In the genomic region with DNA sequence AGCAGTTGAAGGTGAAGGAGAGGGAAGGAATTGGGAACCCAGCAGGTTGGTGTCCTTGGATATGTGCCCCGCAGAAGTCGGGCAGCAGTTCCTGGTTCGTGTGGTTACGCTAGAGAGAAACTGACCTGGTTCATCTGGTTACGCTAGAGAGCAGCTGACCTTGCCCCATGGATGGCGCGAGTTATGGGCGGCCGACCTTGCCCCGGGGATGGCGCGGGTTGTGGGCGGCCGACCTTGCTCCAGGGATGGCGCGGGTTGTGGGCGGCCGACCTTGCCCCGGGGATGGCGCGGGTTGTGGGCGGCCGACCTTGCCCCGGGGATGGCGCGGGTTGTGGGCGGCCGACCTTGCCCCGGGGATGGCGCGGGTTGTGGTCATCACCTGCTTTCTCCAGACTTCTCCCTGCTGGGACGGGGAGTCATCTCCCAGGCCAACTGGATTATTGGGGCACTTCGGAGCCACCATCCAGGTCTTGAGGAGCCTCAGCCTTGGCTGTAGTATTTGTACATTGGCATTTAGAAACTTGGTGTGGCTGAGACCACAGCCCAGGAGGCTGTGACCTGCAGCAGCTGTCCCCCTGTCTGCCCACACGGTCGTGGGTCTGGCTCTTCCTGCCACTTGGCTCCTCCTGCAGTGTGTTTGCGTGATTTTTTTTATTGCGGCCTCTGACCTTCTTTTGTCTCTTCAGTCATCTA, we compare ENCODE assay signal across 20 cellular contexts. TPM values are rescaled to one million over a fixed set of nuclear protein-coding genes. Genes with fewer than 3 reads are reported as not detected.
DNase-seq lines count a peak whose midpoint lies in the region; ATAC-seq and TF ChIP-seq lines count a peak whose summit lies in the region.
"Had no signal": no experiment of that assay in that cellular context is flagged by ENCODE, and none has a peak within 500 bp of the region (broad histone marks: within the 10 kb centered on the region; RNA-seq: fewer than 3 reads in every experiment).

No MANE protein-coding gene starts in this region.

- H3K9me3 ChIP-seq in mucosa of descending colon, result no peaks in the 10 kb centered on the region
- no peaks in the 10 kb centered on the region for H3K9me3 ChIP-seq in breast epithelium
- H3K9me3 ChIP-seq: Caco-2, thyroid gland had no signal

- peak overlapping the region; percentile 49 for H3K27ac ChIP-seq in substantia nigra (ENCODE audit: low read depth, low read length, poor library complexity, severe bottlenecking)
- H3K27ac ChIP-seq in breast epithelium, result no peak overlapping the region
- H3K27ac ChIP-seq: hepatocyte, thyroid gland had no signal

- peaks cover 31% of the 10 kb centered on the region for H3K4me1 Mint-ChIP-seq in chondrocyte (ENCODE audit: low read depth)

- no peak overlapping the region for H3K4me3 Mint-ChIP-seq in chondrocyte (ENCODE audit: unreplicated experiment)
- H3K4me3 Mint-ChIP-seq: activated naive CD4-positive, alpha-beta T cell treated with anti-CD3 and anti-CD28 coated beads, Interleukin-2, amount 10 ng/mL, durations not matched to agents 7 days and 5 days; activated T-cell treated with anti-CD3 and anti-CD28 coated beads, Interleukin-2, amount 50 U/mL, for 4 hours; stimulated activated effector memory CD8-positive, alpha-beta T cell treated with anti-CD3 and anti-CD28 coated beads, Interleukin-12 subunit alpha, Interleukin-12 subunit beta, amount 100 ng/mL, for 72 hours; T-helper 1 cell treated with Interleukin-12 subunit alpha and Interleukin-12 subunit beta and Interleukin-4 antibody, amounts not matched to agents 30 μg/mL and 1 μg/mL, for 36 hours had no signal

- no peaks in the 10 kb centered on the region for H3K36me3 ChIP-seq in mucosa of descending colon (ENCODE audit: low read depth)
- H3K36me3 ChIP-seq in breast epithelium, result no peaks in the 10 kb centered on the region

- no peak overlapping the region for H3K27ac Mint-ChIP-seq in chondrocyte (ENCODE audit: unreplicated experiment)
- H3K27ac Mint-ChIP-seq: activated naive CD4-positive, alpha-beta T cell treated with anti-CD3 and anti-CD28 coated beads, Interleukin-2, amount 10 ng/mL, durations not matched to agents 7 days and 5 days; stimulated activated effector memory CD8-positive, alpha-beta T cell treated with anti-CD3 and anti-CD28 coated beads, Interleukin-12 subunit alpha, Interleukin-12 subunit beta, amount 100 ng/mL, for 72 hours; T-helper 1 cell treated with Interleukin-12 subunit alpha and Interleukin-12 subunit beta and Interleukin-4 antibody, amounts not matched to agents 30 μg/mL and 1 μg/mL, for 36 hours had no signal

- H3K36me3 Mint-ChIP-seq in chondrocyte (ENCODE audit: low read depth), result peaks cover 3% of the 10 kb centered on the region

- no peak for TF ChIP-seq POLR2A in breast epithelium (IDR thresholded peaks at IDR 0.05)

- H3K9me3 Mint-ChIP-seq in chondrocyte (ENCODE audit: low read depth), result no peaks in the 10 kb centered on the region
- H3K9me3 Mint-ChIP-seq: activated naive CD4-positive, alpha-beta T cell treated with anti-CD3 and anti-CD28 coated beads, Interleukin-2, amount 10 ng/mL, durations not matched to agents 7 days and 5 days; activated T-cell treated with anti-CD3 and anti-CD28 coated beads, Interleukin-2, amount 50 U/mL, for 4 hours; stimulated activated effector memory CD8-positive, alpha-beta T cell treated with anti-CD3 and anti-CD28 coated beads, Interleukin-12 subunit alpha, Interleukin-12 subunit beta, amount 100 ng/mL, for 72 hours; T-helper 1 cell treated with Interleukin-12 subunit alpha and Interleukin-12 subunit beta and Interleukin-4 antibody, amounts not matched to agents 30 μg/mL and 1 μg/mL, for 36 hours had no signal

- intact Hi-C loops in mucosa of descending colon (cut with DNase I, micrococcal nuclease) (no loop called here), breast epithelium (cut with DNase I; ENCODE audit: low total_unique reads) (no loop called here)

- H3K27me3 Mint-ChIP-seq in chondrocyte (ENCODE audit: low read depth), result no peaks in the 10 kb centered on the region
- H3K27me3 Mint-ChIP-seq: activated naive CD4-positive, alpha-beta T cell treated with anti-CD3 and anti-CD28 coated beads, Interleukin-2, amount 10 ng/mL, durations not matched to agents 7 days and 5 days had no signal

- H3K4me1 ChIP-seq in mucosa of descending colon (ENCODE audit: low read depth), result peaks cover 14% of the 10 kb centered on the region
- peaks cover 0 to 11% of the 10 kb centered on the region in 2 donors for H3K4me1 ChIP-seq in breast epithelium

- TF ChIP-seq CTCF in LNCaP clone FGC (IDR thresholded peaks at IDR 0.05; ENCODE audit: control insufficient read depth, extremely low read depth, insufficient read depth), result no peak
- TF ChIP-seq CTCF in chondrocyte (IDR thresholded peaks at IDR 0.05), result no peak
- no peak for TF ChIP-seq CTCF in mucosa of descending colon (IDR thresholded peaks at IDR 0.05)
- no peak for TF ChIP-seq CTCF in breast epithelium (IDR thresholded peaks at IDR 0.05)
- no peak for TF ChIP-seq CTCF in GM13977 (IDR thresholded peaks at IDR 0.05; ENCODE audit: extremely low read depth, insufficient read depth, missing control alignments)

- no peaks in the 10 kb centered on the region for H3K27me3 ChIP-seq in breast epithelium
- H3K27me3 ChIP-seq: hepatocyte, thyroid gland had no signal

- in situ Hi-C loops in GM13977 (cut with MboI; ENCODE audit: low pct_unique_long_range_greater_than_20kb, low sequenced_read_pairs, unreplicated experiment), result no loop called here

- peak; percentile 44 for DNase-seq in LNCaP clone FGC (ENCODE audit: low read depth)
- DNase-seq in chondrocyte (ENCODE audit: low spot score), result peak; percentile 47
- DNase-seq in mucosa of descending colon, result peak in 2 of 3 donors; percentile 23 to 36
- no peak for DNase-seq in substantia nigra (lab: John Stamatoyannopoulos, UW)
- DNase-seq in breast epithelium (ENCODE audit: low spot score in 2 of 2), result no peak
- DNase-seq in foreskin melanocyte, result no peak
- no peak for DNase-seq in GM13977 (ENCODE audit: low spot score)
- DNase-seq: activated CD4-positive, CD25-positive, alpha-beta regulatory T cell; activated naive CD4-positive, alpha-beta T cell treated with anti-CD3 and anti-CD28 coated beads, Interleukin-2, amount 10 ng/mL, durations not matched to agents 7 days and 5 days; activated T-cell treated with anti-CD3 and anti-CD28 coated beads, Interleukin-2, amount 50 U/mL, for 4 hours; AML-193; Caco-2; islet precursor cell; Karpas-422; mesenchymal stem cell; NCI-H1092 had no signal

- H3K4me3 ChIP-seq in LNCaP clone FGC (ENCODE audit: low read depth, low read length) (peak overlapping the region; percentile 36), mucosa of descending colon (no peak overlapping the region), breast epithelium (no peak overlapping the region)
- H3K4me3 ChIP-seq: hepatocyte, thyroid gland had no signal

- ATAC-seq in mucosa of descending colon, result no peak
- ATAC-seq: activated T-cell treated with anti-CD3 and anti-CD28 coated beads, Interleukin-2, amount 50 U/mL, for 4 hours; stimulated activated effector memory CD8-positive, alpha-beta T cell treated with anti-CD3 and anti-CD28 coated beads, Interleukin-12 subunit alpha, Interleukin-12 subunit beta, amount 100 ng/mL, for 72 hours had no signal

RNA-seq across cellular contexts. Expression of gene GET4, which starts 6.1 kb away (rescaled TPM):
- 26.8 to 34.7 TPM (median 28.0 TPM) in 3 replicates for total RNA-seq in chondrocyte
- total RNA-seq in mucosa of descending colon, result 10 to 100 TPM; 36.9 to 48.8 (median 48.2) TPM
- total RNA-seq in breast epithelium, result 10 to 100 TPM; 23.7 to 33.4 (median 29.5) TPM

RNA-seq across cellular contexts. Expression of gene SUN1, which starts 50.2 kb away (rescaled TPM):
- 125 to 139 TPM (median 134 TPM) in 3 replicates for total RNA-seq in chondrocyte
- total RNA-seq in mucosa of descending colon, result 100 to 1,000 TPM; 151 to 179 (median 164) TPM
- 100 to 1,000 TPM; 153 to 189 (median 160) TPM for total RNA-seq in breast epithelium

Comparison
In these comparisons a context has a peak if more than half of its experiments do, and no peak if none do; other contexts are left out.
1. DNase-seq: peak in LNCaP clone FGC (single experiment), chondrocyte (single experiment) and mucosa of descending colon (2 of 3); none in substantia nigra (0 of 49), breast epithelium (0 of 2), foreskin melanocyte (single experiment) and GM13977 (single experiment).